ENCODE assay signal across 1 cellular context in the genomic region with DNA sequence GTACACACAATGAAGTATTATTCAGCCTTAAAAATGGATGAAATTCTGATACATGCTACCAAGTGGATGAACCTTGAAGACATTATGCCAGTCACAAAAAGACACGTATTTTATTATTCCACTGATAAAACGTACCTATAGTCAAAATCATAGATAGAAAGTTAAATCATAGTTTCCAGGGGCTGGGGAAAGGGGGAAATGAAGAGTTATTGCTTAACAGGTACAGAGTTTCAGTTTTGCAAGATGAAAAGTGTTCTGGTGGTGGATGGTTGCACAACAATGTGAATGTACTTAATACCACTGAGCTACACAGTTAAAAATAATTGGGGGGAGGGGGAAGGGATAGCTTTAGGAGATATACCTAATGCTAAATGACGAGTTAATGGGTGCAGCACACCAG.
TF ChIP-seq lines count a peak whose summit lies in the region.

No MANE protein-coding gene starts in this region.

TF ChIP-seq in GM12878, 131 proteins besides CTCF, POLR2A, EP300 and RAD21 (continued from another document):
- TF ChIP-seq, protein P1, sequence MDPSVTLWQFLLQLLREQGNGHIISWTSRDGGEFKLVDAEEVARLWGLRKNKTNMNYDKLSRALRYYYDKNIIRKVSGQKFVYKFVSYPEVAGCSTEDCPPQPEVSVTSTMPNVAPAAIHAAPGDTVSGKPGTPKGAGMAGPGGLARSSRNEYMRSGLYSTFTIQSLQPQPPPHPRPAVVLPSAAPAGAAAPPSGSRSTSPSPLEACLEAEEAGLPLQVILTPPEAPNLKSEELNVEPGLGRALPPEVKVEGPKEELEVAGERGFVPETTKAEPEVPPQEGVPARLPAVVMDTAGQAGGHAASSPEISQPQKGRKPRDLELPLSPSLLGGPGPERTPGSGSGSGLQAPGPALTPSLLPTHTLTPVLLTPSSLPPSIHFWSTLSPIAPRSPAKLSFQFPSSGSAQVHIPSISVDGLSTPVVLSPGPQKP (IDR thresholded peaks at IDR 0.05; ENCODE audit: low read depth, low read length), result no peak
- TF ChIP-seq EED (IDR thresholded peaks at IDR 0.05; ENCODE audit: low read depth), result peak; percentile 43; the same call in 1 of the 2 replicates
TF ChIP-seq in GM12878: peak in this region for 10.
